In genomic region chr6:97282238-97282725, GRCh38 we compare ENCODE assay signal across 8 cellular contexts. TPM values are rescaled to one million over a fixed set of nuclear protein-coding genes. Genes with fewer than 3 reads are reported as not detected.
A peak's percentile ranks its signal among the peaks of the same experiment; 100 is the strongest.
DNase-seq lines count a peak whose midpoint lies in the region; ATAC-seq lines count a peak whose summit lies in the region.

No MANE protein-coding gene starts in this region.

- ATAC-seq in activated T-cell treated with anti-CD3 and anti-CD28 coated beads, Interleukin-2, amount 50 U/mL, for 4 hours: peak; percentile 2
- peak; percentile 3 for ATAC-seq in HG02678 (IDR thresholded peaks at IDR 0.05; ENCODE audit: unreplicated experiment)

- H3K14ac ChIP-seq in neuronal stem cell (ENCODE audit: low read length): no peak overlapping the region

- H3K36me3 Mint-ChIP-seq in activated T-cell treated with anti-CD3 and anti-CD28 coated beads, Interleukin-2, amount 50 U/mL, for 4 hours (ENCODE audit: insufficient read depth): peaks cover 11% of the 10 kb centered on the region

- peak overlapping the region; percentile 88 for H3K4me3 Mint-ChIP-seq in activated T-cell treated with anti-CD3 and anti-CD28 coated beads, Interleukin-2, amount 50 U/mL, for 4 hours

- H3K27me3 Mint-ChIP-seq in activated T-cell treated with anti-CD3 and anti-CD28 coated beads, Interleukin-2, amount 50 U/mL, for 4 hours (ENCODE audit: low read depth): no peaks in the 10 kb centered on the region

- H2BK120ac ChIP-seq in neuronal stem cell (ENCODE audit: low read depth, low read length): peak overlapping the region; percentile 98

- H3K9me3 ChIP-seq in SJCRH30 (replicated peaks) (no peaks in the 10 kb centered on the region), esophagus (ENCODE audit: control insufficient read depth in 2 of 2, insufficient read depth in 1 of 2, low read depth in 1 of 2, low read length in 1 of 2) (no peaks in the 10 kb centered on the region), neuronal stem cell (replicated peaks in 1 of 2; ENCODE audit: control insufficient read depth in 2 of 2, insufficient read depth in 1 of 2, low read depth in 1 of 2, low read length in 2 of 2) (no peaks in the 10 kb centered on the region)

- H3K4me1 ChIP-seq in SJCRH30: peaks cover 3% of the 10 kb centered on the region; the same call in 1 of the 2 replicates
- no peaks in the 10 kb centered on the region for H3K4me1 ChIP-seq in esophagus (ENCODE audit: control insufficient read depth in 2 of 2, insufficient read depth in 2 of 2, low read length in 1 of 2)
- peaks cover 3 to 5% of the 10 kb centered on the region in 2 donors for H3K4me1 ChIP-seq in neuronal stem cell (ENCODE audit: control insufficient read depth in 2 of 2, insufficient read depth in 1 of 2, low read depth in 1 of 2, low read length in 2 of 2)

- H2BK12ac ChIP-seq in neuronal stem cell (ENCODE audit: low read length): no peak overlapping the region

- H4K8ac ChIP-seq in neuronal stem cell (ENCODE audit: low read depth, low read length): no peak overlapping the region

- H2BK15ac ChIP-seq in neuronal stem cell (ENCODE audit: low read length): no peak overlapping the region

- H3K23ac ChIP-seq in neuronal stem cell (ENCODE audit: low read depth, low read length, poor library complexity): peak overlapping the region; percentile 85

- peak overlapping the region; percentile 82 for H2BK5ac ChIP-seq in neuronal stem cell (ENCODE audit: low read length)

- no peak overlapping the region for H4K91ac ChIP-seq in neuronal stem cell (ENCODE audit: low read depth, low read length, poor library complexity)

- peak overlapping the region; percentile 98 for H3K4me3 ChIP-seq in SJCRH30
- peak overlapping the region; percentile 79 to 96 for H3K4me3 ChIP-seq in esophagus (ENCODE audit: low read depth in 1 of 2, low read length in 2 of 2)
- peak overlapping the region; percentile 93 to 95 for H3K4me3 ChIP-seq in neuronal stem cell (ENCODE audit: low read length in 2 of 2)

- peak overlapping the region; percentile 100 for H2AFZ ChIP-seq in neuronal stem cell (ENCODE audit: low read length)

- H3K27ac ChIP-seq in SJCRH30 (peak overlapping the region; percentile 94), esophagus (ENCODE audit: low read depth in 2 of 2, low read length in 1 of 2) (peak overlapping the region; percentile 18 to 70), neuronal stem cell (replicated peaks; ENCODE audit: low read length) (peak overlapping the region; percentile 90)

- H2AK5ac ChIP-seq in neuronal stem cell (ENCODE audit: low read depth, low read length): no peak overlapping the region

- peak overlapping the region; percentile 94 for H3K9ac ChIP-seq in neuronal stem cell (ENCODE audit: low read depth, low read length, poor library complexity)

- no peaks in the 10 kb centered on the region for H3K79me1 ChIP-seq in neuronal stem cell (ENCODE audit: low read depth, low read length)

- H3K9me3 Mint-ChIP-seq in activated T-cell treated with anti-CD3 and anti-CD28 coated beads, Interleukin-2, amount 50 U/mL, for 4 hours: no peaks in the 10 kb centered on the region

- peaks cover 29% of the 10 kb centered on the region for H3K36me3 ChIP-seq in SJCRH30
- H3K36me3 ChIP-seq in esophagus (ENCODE audit: control insufficient read depth in 2 of 2, insufficient read depth in 2 of 2, low read length in 1 of 2): no peaks in the 10 kb centered on the region
- H3K36me3 ChIP-seq in neuronal stem cell (replicated peaks in 1 of 2; ENCODE audit: control insufficient read depth in 2 of 2, insufficient read depth in 2 of 2, low read length in 2 of 2): peaks cover 5 to 46% of the 10 kb centered on the region in 2 donors

- WGBS in esophagus, 2 donors: 2% methylated on average over 13 of the region's 13 CpGs
- WGBS in neuronal stem cell (ENCODE audit: extremely low coverage in 2 of 2, insufficient read length in 2 of 2, insufficient replicate concordance in 1 of 2), 2 donors: no CpG with 5 or more reads among the region's 13 CpGs

- H3K4me2 ChIP-seq in neuronal stem cell (ENCODE audit: insufficient read depth, low read length, poor library complexity, severe bottlenecking): peak overlapping the region; percentile 68

- DNase-seq in activated T-cell treated with anti-CD3 and anti-CD28 coated beads, Interleukin-2, amount 50 U/mL, for 4 hours: no peak
- DNase-seq in activated T-cell treated with anti-CD3 and anti-CD28 coated beads for 4 hours (no peak), SJCRH30 (no peak), neuronal stem cell (ENCODE audit: low spot score) (peak; percentile 15), NOMO-1 treated with DMSO at 0.1 percent for 48 hours (lab: John Stamatoyannopoulos, UW; ENCODE audit: unreplicated experiment) (no peak), NOMO-1 treated with dmso at 0.1 percent for 144 hours (lab: John Stamatoyannopoulos, UW; ENCODE audit: unreplicated experiment) (no peak)

- H3K4me1 Mint-ChIP-seq in activated T-cell treated with anti-CD3 and anti-CD28 coated beads, Interleukin-2, amount 50 U/mL, for 4 hours (ENCODE audit: low read depth): peaks cover 24% of the 10 kb centered on the region

- no peaks in the 10 kb centered on the region for H3K27me3 ChIP-seq in SJCRH30
- no peaks in the 10 kb centered on the region for H3K27me3 ChIP-seq in esophagus (ENCODE audit: control insufficient read depth in 1 of 2, insufficient read depth in 2 of 2, low read length in 2 of 2)
- H3K27me3 ChIP-seq in neuronal stem cell (ENCODE audit: control insufficient read depth in 3 of 3, insufficient read depth in 3 of 3, low read depth in 1 of 3, low read length in 3 of 3): no peaks in the 10 kb centered on the region

- H3K4ac ChIP-seq in neuronal stem cell (ENCODE audit: low read length): no peak overlapping the region

- H3K18ac ChIP-seq in neuronal stem cell (ENCODE audit: low read length): peak overlapping the region; percentile 96

RNA-seq across cellular contexts. Expression of gene MMS22L, which starts 0.7 kb away (rescaled TPM):
- 10 to 100 TPM; 27.2 to 30.7 (median 30.1) TPM for total RNA-seq in activated T-cell treated with anti-CD3 and anti-CD28 coated beads, Interleukin-2, amount 50 U/mL, for 4 hours
- total RNA-seq in SJCRH30 (2014; rRNA removed; shearing (Covaris generic)): 48.8 and 58.3 TPM in 2 replicates
- polyA plus RNA-seq in esophagus: 1 to 10 TPM; 1.8 to 2.4 TPM
- polyA plus RNA-seq in neuronal stem cell (2013, experiment 1 of 2): 14.4 TPM
- 15.2 TPM for polyA plus RNA-seq in neuronal stem cell (2013, experiment 2 of 2)

Comparison
In these comparisons a context has a peak if more than half of its experiments do, and no peak if none do; other contexts are left out.
1. H3K27ac ChIP-seq: peak in every context shown above with its lines; median percentile 94 in SJCRH30; 90 in neuronal stem cell; 44 in esophagus.